Comparison of ENCODE assay signal across 8 cellular contexts in genomic region chr4:81199831-81200230, GRCh38. TPM values are rescaled to one million over a fixed set of nuclear protein-coding genes. Genes with fewer than 3 reads are reported as not detected.
"Had no signal": no experiment of that assay in that cellular context is flagged by ENCODE, and none has a peak within 500 bp of the region (broad histone marks: within the 10 kb centered on the region; RNA-seq: fewer than 3 reads in every experiment).

No MANE protein-coding gene starts in this region.

- H3K9me3 ChIP-seq: HAP-1 had no signal

- DNase-seq: GOT3, H7, HFFc6 had no signal

- ATAC-seq: HCT116, HepG2, K562 had no signal

- H3K27ac ChIP-seq: HL-60 had no signal

- H3K4me1 ChIP-seq: HAP-1 had no signal

- H3K4me3 ChIP-seq: HAP-1, K562 had no signal

- H3K36me3 ChIP-seq: HAP-1 had no signal

RNA-seq across cellular contexts. Expression of gene PRKG2, which starts 15.2 kb away (rescaled TPM):
- total RNA-seq: HFFc6 had no signal
